12 cellular contexts compared by ENCODE assay signal in the genomic region with DNA sequence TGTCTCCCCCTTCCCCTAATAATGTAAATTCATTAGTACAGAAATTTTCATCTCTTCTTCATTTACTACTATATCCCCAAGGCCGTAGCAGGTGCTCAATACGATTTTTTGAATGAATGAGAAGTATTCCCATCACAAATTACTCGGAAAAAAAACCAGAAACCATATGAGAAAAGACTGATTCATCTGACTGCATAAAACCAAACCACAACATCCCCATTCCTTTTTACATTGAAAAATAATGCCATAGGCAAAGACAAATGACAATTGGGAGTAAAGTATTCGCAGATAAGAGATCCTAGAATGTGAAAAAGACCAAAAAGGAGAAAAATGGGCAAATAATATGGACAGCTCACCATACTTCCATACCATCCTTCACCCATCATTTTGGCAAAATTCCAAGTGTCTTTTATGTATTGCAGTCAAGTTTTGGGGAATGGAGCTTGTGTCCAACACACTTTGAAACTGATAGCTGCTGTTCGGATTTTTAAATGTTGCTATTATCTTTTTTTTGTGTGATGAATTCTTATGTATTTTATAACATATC. TPM values are rescaled to one million over a fixed set of nuclear protein-coding genes. Genes with fewer than 3 reads are reported as not detected.
DNase-seq lines count a peak whose midpoint lies in the region; ATAC-seq and TF ChIP-seq lines count a peak whose summit lies in the region.
"Had no signal": no experiment of that assay in that cellular context is flagged by ENCODE, and none has a peak within 500 bp of the region (broad histone marks: within the 10 kb centered on the region; RNA-seq: fewer than 3 reads in every experiment).

No MANE protein-coding gene starts in this region.

- no peak for TF ChIP-seq RAD21 in SK-N-SH (IDR thresholded peaks at IDR 0.05; ENCODE audit: low read length)

- peaks cover 26% of the 10 kb centered on the region; the same call in 1 of the 2 replicates for H3K79me2 ChIP-seq in SK-N-SH (ENCODE audit: insufficient read depth)

- 92% methylated on average over 5 of the region's 5 CpGs for WGBS in SK-N-SH (ENCODE audit: low lambda C conversion rate)

- intact Hi-C loops in activated B cell treated with CpG ODN at 0.5 μM for 24 hours (cut with micrococcal nuclease), result no loop called here

- peak overlapping the region; percentile 90 for H3K4me3 Mint-ChIP-seq in activated B cell treated with CpG ODN at 0.5 μM for 24 hours
- peak overlapping the region in 8 of 10 donors; percentile 10 to 92 (median 84) for H3K4me3 Mint-ChIP-seq in naive thymus-derived CD8-positive, alpha-beta T cell

- peaks cover 4% of the 10 kb centered on the region for H3F3A ChIP-seq in SK-N-SH (replicated peaks; ENCODE audit: insufficient read depth)

- no peak for TF ChIP-seq EP300 in SK-N-SH (IDR thresholded peaks at IDR 0.05; ENCODE audit: borderline replicate concordance in 1 of 2, low read depth in 1 of 2, low read length in 1 of 2)

- no peak overlapping the region for H2AFZ ChIP-seq in SK-N-SH (ENCODE audit: low read depth)

- ATAC-seq in SK-N-SH treated with all-trans-retinoic acid at 6 μM for 48 hours, result no peak
- no peak for ATAC-seq in activated B cell treated with CpG ODN at 0.5 μM for 24 hours (ENCODE audit: low read depth)
- no peak for ATAC-seq in naive thymus-derived CD8-positive, alpha-beta T cell

- CTCF ChIA-PET in SK-N-SH (lab: Yijun Ruan, JAX), result interaction anchor here (1.3 kb wide), 1 partner anchor 132 kb away, joined by 3 read pairs; no protein-coding TSS in a partner anchor
- CTCF ChIA-PET in activated B cell treated with CpG ODN at 0.5 μM for 24 hours (lab: Charles Lee), result interaction anchor here (0.8 kb wide), 1 partner anchor 228 kb away, joined by 3 read pairs; no protein-coding TSS in a partner anchor

- no peaks in the 10 kb centered on the region for H3K27me3 Mint-ChIP-seq in activated B cell treated with CpG ODN at 0.5 μM for 24 hours
- H3K27me3 Mint-ChIP-seq in naive thymus-derived CD8-positive, alpha-beta T cell, result no peaks in the 10 kb centered on the region

- peak overlapping the region; percentile 94 for H3K4me2 ChIP-seq in SK-N-SH

- H3K36me3 ChIP-seq in SK-N-SH (replicated peaks in 1 of 2; ENCODE audit: control insufficient read depth in 1 of 2, insufficient read depth in 2 of 2, low read length in 1 of 2) (peaks cover under 1 to 2% of the 10 kb centered on the region in 2 experiments), HUES6 (ENCODE audit: control insufficient read depth, insufficient read depth, low read length) (no peaks in the 10 kb centered on the region; the same call in 1 of the 2 replicates)

- no peaks in the 10 kb centered on the region for H4K20me1 ChIP-seq in SK-N-SH (ENCODE audit: insufficient read depth)

- H3K27ac Mint-ChIP-seq in activated B cell treated with CpG ODN at 0.5 μM for 24 hours, result peak overlapping the region; percentile 95
- H3K27ac Mint-ChIP-seq in naive thymus-derived CD8-positive, alpha-beta T cell, result peak overlapping the region in 5 of 10 donors; percentile 13 to 83 (median 60)

- no peaks in the 10 kb centered on the region for H3K9me2 ChIP-seq in SK-N-SH

- TF ChIP-seq CTCF in SK-N-SH (IDR thresholded peaks at IDR 0.05), result no peak
- no peak for TF ChIP-seq CTCF in activated B cell treated with CpG ODN at 0.5 μM for 24 hours (IDR thresholded peaks at IDR 0.05)

- H3K27ac ChIP-seq in SK-N-SH (ENCODE audit: low read depth in 2 of 2, low read length in 1 of 2) (no peak overlapping the region), HUES6 (ENCODE audit: low read depth, low read length) (no peak overlapping the region)

- H3K27me3 ChIP-seq in SK-N-SH (ENCODE audit: insufficient read depth) (no peaks in the 10 kb centered on the region), HUES6 (ENCODE audit: control insufficient read depth, insufficient read depth, low read length) (no peaks in the 10 kb centered on the region)

- no peak for DNase-seq in SK-N-SH
- no peak for DNase-seq in activated B cell treated with CpG ODN at 0.5 μM for 24 hours
- no peak for DNase-seq in naive thymus-derived CD8-positive, alpha-beta T cell
- DNase-seq in kidney glomerular epithelial cell (lab: John Stamatoyannopoulos, UW), result no peak
- no peak for DNase-seq in DMS153 (lab: John Stamatoyannopoulos, UW)
- no peak for DNase-seq in NCI-H524 (lab: John Stamatoyannopoulos, UW)
- DNase-seq: activated gamma-delta T cell treated with Interleukin-2 at 50 U/mL for 16 hours, dermis blood vessel endothelial cell, midbrain, NCI-H446 treated with DMSO at 0.1 percent for 48 hours had no signal

- H3K9me3 ChIP-seq in SK-N-SH, result no peaks in the 10 kb centered on the region
- H3K9me3 ChIP-seq in HUES6 (ENCODE audit: control insufficient read depth, insufficient read depth, low read depth, low read length), result no peaks in the 10 kb centered on the region

- H3K4me1 ChIP-seq in SK-N-SH (ENCODE audit: control insufficient read depth in 1 of 2, insufficient read depth in 2 of 2, low read depth in 1 of 2, low read length in 1 of 2) (peaks cover 7 to 9% of the 10 kb centered on the region in 2 experiments; a peak in 3 of 4 replicates), HUES6 (ENCODE audit: control insufficient read depth, insufficient read depth, low read length) (peaks cover 6% of the 10 kb centered on the region)

- H3K4me3 ChIP-seq in SK-N-SH (ENCODE audit: low read depth in 2 of 2, low read length in 1 of 2) (no peak overlapping the region), HUES6 (ENCODE audit: low read depth, low read length) (0 out of 2 replicates have a peak overlapping the region, but pooled peaks have one; percentile 82)

- peaks cover 11% of the 10 kb centered on the region for H3K36me3 Mint-ChIP-seq in activated B cell treated with CpG ODN at 0.5 μM for 24 hours (ENCODE audit: low read depth)
- H3K36me3 Mint-ChIP-seq in naive thymus-derived CD8-positive, alpha-beta T cell, result peaks cover 0 to 9% (median 7%) of the 10 kb centered on the region in 3 donors

- peaks cover 5% of the 10 kb centered on the region for H3K4me1 Mint-ChIP-seq in activated B cell treated with CpG ODN at 0.5 μM for 24 hours
- peaks cover 7 to 21% (median 10%) of the 10 kb centered on the region in 4 donors for H3K4me1 Mint-ChIP-seq in naive thymus-derived CD8-positive, alpha-beta T cell

- no peak overlapping the region for H3K9ac ChIP-seq in SK-N-SH
- H3K9ac ChIP-seq in HUES6 (ENCODE audit: low read length), result no peak overlapping the region

- POLR2A ChIA-PET in SK-N-SH (lab: Yijun Ruan, JAX) (no interaction called here), activated B cell treated with CpG ODN at 0.5 μM for 24 hours (lab: Charles Lee) (interaction anchor here (0.6 to 2.6 kb wide), 5 partner anchors 20 to 369 kb away, joined by 3 to 37 read pairs (median 6); a partner anchor contains a TSS)
- POLR2A ChIA-PET in naive thymus-derived CD8-positive, alpha-beta T cell (lab: Charles Lee), result interaction anchor here (1.0 to 3.1 kb wide), 5 partner anchors 9 to 98 kb away, joined by 3 to 22 read pairs (median 9); a partner anchor contains a TSS

- no peaks in the 10 kb centered on the region for H3K9me3 Mint-ChIP-seq in activated B cell treated with CpG ODN at 0.5 μM for 24 hours
- no peaks in the 10 kb centered on the region for H3K9me3 Mint-ChIP-seq in naive thymus-derived CD8-positive, alpha-beta T cell

TF ChIP-seq in SK-N-SH, 30 proteins besides CTCF, POLR2A, EP300 and RAD21:
- no peak for TF ChIP-seq TCF12 (IDR thresholded peaks at IDR 0.05)
- peak; percentile 23; the same call in 1 of the 2 replicates for TF ChIP-seq NFIC (IDR thresholded peaks at IDR 0.05; ENCODE audit: borderline replicate concordance)

TF ChIP-seq in SK-N-SH treated with all-trans-retinoic acid at 6 μM for 48 hours, 23 proteins besides CTCF, POLR2A, EP300 and RAD21 (continues in another document):
- TF ChIP-seq, protein P1, sequence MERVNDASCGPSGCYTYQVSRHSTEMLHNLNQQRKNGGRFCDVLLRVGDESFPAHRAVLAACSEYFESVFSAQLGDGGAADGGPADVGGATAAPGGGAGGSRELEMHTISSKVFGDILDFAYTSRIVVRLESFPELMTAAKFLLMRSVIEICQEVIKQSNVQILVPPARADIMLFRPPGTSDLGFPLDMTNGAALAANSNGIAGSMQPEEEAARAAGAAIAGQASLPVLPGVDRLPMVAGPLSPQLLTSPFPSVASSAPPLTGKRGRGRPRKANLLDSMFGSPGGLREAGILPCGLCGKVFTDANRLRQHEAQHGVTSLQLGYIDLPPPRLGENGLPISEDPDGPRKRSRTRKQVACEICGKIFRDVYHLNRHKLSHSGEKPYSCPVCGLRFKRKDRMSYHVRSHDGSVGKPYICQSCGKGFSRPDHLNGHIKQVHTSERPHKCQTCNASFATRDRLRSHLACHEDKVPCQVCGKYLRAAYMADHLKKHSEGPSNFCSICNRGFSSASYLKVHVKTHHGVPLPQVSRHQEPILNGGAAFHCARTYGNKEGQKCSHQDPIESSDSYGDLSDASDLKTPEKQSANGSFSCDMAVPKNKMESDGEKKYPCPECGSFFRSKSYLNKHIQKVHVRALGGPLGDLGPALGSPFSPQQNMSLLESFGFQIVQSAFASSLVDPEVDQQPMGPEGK (CRISPR knock-in tag; IDR thresholded peaks at IDR 0.05; ENCODE audit: borderline replicate concordance), result no peak
- TF ChIP-seq SNAI2 (CRISPR knock-in tag; IDR thresholded peaks at IDR 0.05), result no peak

RNA-seq across cellular contexts. Expression of a gene that starts 1.5 kb away (rescaled TPM):
- polyA plus RNA-seq in SK-N-SH (2012; rRNA removed), result 3.0 and 3.3 TPM in 2 replicates
- 5.0 and 6.4 TPM in 2 replicates for polyA plus RNA-seq in SK-N-SH (2012; cell fraction: cytosol; rRNA removed)
- 5.4 and 9.8 TPM in 2 replicates for polyA plus RNA-seq in SK-N-SH (2012; cell fraction: nucleus; rRNA removed)
- 17.2 and 25.7 TPM in 2 replicates for total RNA-seq in activated B cell treated with CpG ODN at 0.5 μM for 24 hours
- 10 to 100 TPM; 22.2 to 29.4 TPM for total RNA-seq in naive thymus-derived CD8-positive, alpha-beta T cell
- 10 to 100 TPM; 10.6 to 17.3 (median 11.9) TPM for polyA plus RNA-seq in naive thymus-derived CD8-positive, alpha-beta T cell

RNA-seq across cellular contexts. Expression of a gene that starts 22.1 kb away (rescaled TPM):
- 0.71 and 0.86 TPM in 2 replicates for polyA plus RNA-seq in SK-N-SH (2012; rRNA removed)
- polyA plus RNA-seq in SK-N-SH (2012; cell fraction: cytosol; rRNA removed), result 1.0 and 1.3 TPM in 2 replicates
- 1.2 and 2.3 TPM in 2 replicates for polyA plus RNA-seq in SK-N-SH (2012; cell fraction: nucleus; rRNA removed)
- 7.0 and 7.3 TPM in 2 replicates for total RNA-seq in activated B cell treated with CpG ODN at 0.5 μM for 24 hours
- total RNA-seq in naive thymus-derived CD8-positive, alpha-beta T cell, result 10 to 100 TPM; 29.1 to 33.3 TPM
- polyA plus RNA-seq in naive thymus-derived CD8-positive, alpha-beta T cell, result 10 to 100 TPM in 1 of 3 donors, 1 to 10 TPM in 2; 5.0 to 10.3 (median 9.0) TPM
